In the genomic region with DNA sequence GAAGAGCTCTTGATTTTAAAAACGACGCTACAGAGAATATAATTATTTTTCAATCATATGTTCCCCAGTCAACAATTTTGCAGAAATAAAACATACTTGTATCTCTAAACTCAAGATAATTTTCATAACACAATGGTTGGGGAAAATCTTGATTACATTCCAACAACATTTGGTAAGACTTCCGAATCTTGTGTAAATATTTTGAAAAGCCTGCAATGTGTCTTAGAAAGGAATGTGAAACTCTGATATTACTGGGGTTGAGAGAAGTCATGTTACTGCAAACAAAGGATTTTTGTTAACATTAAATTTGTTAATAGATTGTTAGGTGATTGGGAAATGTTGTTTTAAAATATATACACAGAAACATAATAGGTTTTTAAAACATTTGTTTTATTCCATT, we compare ENCODE assay signal across 19 cellular contexts.
DNase-seq lines count a peak whose midpoint lies in the region; ATAC-seq and TF ChIP-seq lines count a peak whose summit lies in the region.
"Had no signal": no experiment of that assay in that cellular context is flagged by ENCODE, and none has a peak within 500 bp of the region (broad histone marks: within the 10 kb centered on the region; RNA-seq: fewer than 3 reads in every experiment).

No MANE protein-coding gene starts in this region.

- ATAC-seq in HG03442 (IDR thresholded peaks at IDR 0.05; ENCODE audit: unreplicated experiment), result no peak
- no peak for ATAC-seq in HG02852 (IDR thresholded peaks at IDR 0.05; ENCODE audit: unreplicated experiment)
- ATAC-seq: GM12878, GM23338, Panc1 had no signal

- H3K4me3 ChIP-seq in cardiac fibroblast (replicated peaks in 1 of 2; ENCODE audit: low read depth in 2 of 2, low read length in 2 of 2), result no peak overlapping the region
- H3K4me3 ChIP-seq in fibroblast of the aortic adventitia (ENCODE audit: low read depth, low read length), result no peak overlapping the region
- H3K4me3 ChIP-seq: GM12878, GM23338 had no signal

- peak; percentile 6 for DNase-seq in H4 (ENCODE audit: low spot score)
- peak; percentile 43 to 62 for DNase-seq in cardiac fibroblast (ENCODE audit: low read depth in 2 of 2)
- peak; percentile 31 for DNase-seq in fibroblast of the aortic adventitia (ENCODE audit: low read depth)
- DNase-seq in non-pigmented ciliary epithelial cell (ENCODE audit: low read depth), result peak; percentile 5
- no peak for DNase-seq in NCI-H2227 treated with DMSO at 0.1 percent for 48 hours (lab: John Stamatoyannopoulos, UW)
- DNase-seq in activated CD4-positive, alpha-beta T cell treated with anti-CD3 and anti-CD28 coated beads for 1 hour, result no peak
- DNase-seq: AML-193, Caco-2, DMS53, NCI-H1930, NCI-H2171 treated with DMSO at 0.1 percent for 48 hours, NCI-H510A, NCI-H82, SHP77 treated with DMSO at 0.1 percent for 48 hours had no signal

- TF ChIP-seq CTCF in cardiac fibroblast (IDR thresholded peaks at IDR 0.05; ENCODE audit: low read depth, low read length) (no peak), fibroblast of the aortic adventitia (IDR thresholded peaks at IDR 0.05; ENCODE audit: insufficient read depth, low read length) (no peak)

Comparison
In these comparisons a context has a peak if more than half of its experiments do, and no peak if none do; other contexts are left out.
1. DNase-seq: peak in H4 (single experiment), cardiac fibroblast (2 of 2), fibroblast of the aortic adventitia (single experiment) and non-pigmented ciliary epithelial cell (single experiment); none in NCI-H2227 treated with DMSO at 0.1 percent for 48 hours (single experiment) and activated CD4-positive, alpha-beta T cell treated with anti-CD3 and anti-CD28 coated beads for 1 hour (single experiment).